Comparison of ENCODE assay signal across 19 cellular contexts in genomic region chr1:241742084-241742483, GRCh38.
DNase-seq lines count a peak whose midpoint lies in the region; ATAC-seq and TF ChIP-seq lines count a peak whose summit lies in the region.
"Had no signal": no experiment of that assay in that cellular context is flagged by ENCODE, and none has a peak within 500 bp of the region (broad histone marks: within the 10 kb centered on the region; RNA-seq: fewer than 3 reads in every experiment).

No MANE protein-coding gene starts in this region.

- no peak overlapping the region for H3K4me3 ChIP-seq in fibroblast of villous mesenchyme (ENCODE audit: low read depth, low read length)
- H3K4me3 ChIP-seq: A549, BLaER1 had no signal

- no peak for TF ChIP-seq CTCF in fibroblast of villous mesenchyme (IDR thresholded peaks at IDR 0.05; ENCODE audit: insufficient read depth, low read depth, low read length)

- DNase-seq in EH (ENCODE audit: low read depth): peak; percentile 3
- peak; percentile 7 for DNase-seq in amniotic epithelial cell (ENCODE audit: low read depth)
- DNase-seq in fibroblast of villous mesenchyme (ENCODE audit: low read depth): peak; percentile 54
- no peak for DNase-seq in NCI-H345 treated with DMSO at 0.1 percent for 48 hours (lab: John Stamatoyannopoulos, UW; ENCODE audit: unreplicated experiment)
- DNase-seq: BE2C; C1 segment of cervical spinal cord; CD4-positive, alpha-beta memory T cell; CD4-positive, CD25-positive, alpha-beta regulatory T cell; CD8-positive, alpha-beta memory T cell; COR-L47; DMS 273 treated with DMSO at 0.1 percent for 48 hours; DMS153; DMS53; DMS79; DND-41; GF-D8 had no signal

- no peak for ATAC-seq in HG03039 (IDR thresholded peaks at IDR 0.05; ENCODE audit: unreplicated experiment)
- ATAC-seq: A549 had no signal
